In the genomic region with DNA sequence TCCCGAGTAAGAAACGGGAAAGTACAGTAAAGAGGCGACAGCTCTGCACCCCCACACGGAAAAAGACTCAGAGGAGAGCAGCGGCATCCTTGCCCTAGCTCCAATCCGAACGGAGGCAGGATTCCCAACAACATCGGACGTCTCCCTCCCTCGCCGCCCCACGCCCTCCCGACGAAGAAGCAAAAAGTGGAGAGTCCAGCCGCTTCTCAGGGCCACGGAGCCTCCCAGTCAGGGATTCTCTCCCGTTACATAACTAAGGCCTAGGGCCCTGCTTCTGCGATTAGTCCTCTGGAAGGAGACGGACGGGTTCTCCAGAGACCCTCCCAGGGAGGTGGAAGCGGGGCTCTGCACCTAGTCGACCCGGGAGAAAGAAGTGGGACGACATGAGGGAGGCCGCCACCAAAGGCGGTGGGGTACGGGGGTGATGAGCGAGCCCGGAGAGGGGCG, we compare ENCODE assay signal across 8 cellular contexts. TPM values are rescaled to one million over a fixed set of nuclear protein-coding genes. Genes with fewer than 3 reads are reported as not detected.
DNase-seq lines count a peak whose midpoint lies in the region; ATAC-seq and TF ChIP-seq lines count a peak whose summit lies in the region.

No MANE protein-coding gene starts in this region.

- ATAC-seq in GM19452 (IDR thresholded peaks at IDR 0.05; ENCODE audit: unreplicated experiment) (peak; percentile 31), HG03442 (IDR thresholded peaks at IDR 0.05; ENCODE audit: unreplicated experiment) (peak; percentile 36), right lobe of liver (peak; percentile 51 to 68 (median 57))

- H3K9me3 ChIP-seq in SK-N-SH (no peaks in the 10 kb centered on the region), right lobe of liver (no peaks in the 10 kb centered on the region)

- peak overlapping the region; percentile 84 for H3K9ac ChIP-seq in SK-N-SH

- CTCF ChIA-PET in SK-N-SH (lab: Yijun Ruan, JAX): interaction anchor here (0.8 kb wide), 1 partner anchor 26 kb away, joined by 3 read pairs; no protein-coding TSS in a partner anchor

- H3K9me2 ChIP-seq in SK-N-SH: no peaks in the 10 kb centered on the region

- no peak for TF ChIP-seq RAD21 in SK-N-SH (IDR thresholded peaks at IDR 0.05; ENCODE audit: low read length)

- H3K36me3 ChIP-seq in SK-N-SH (replicated peaks in 1 of 2; ENCODE audit: control insufficient read depth in 1 of 2, insufficient read depth in 2 of 2, low read length in 1 of 2): peaks cover 0 to 3% of the 10 kb centered on the region in 2 experiments
- no peaks in the 10 kb centered on the region for H3K36me3 ChIP-seq in right lobe of liver

- H3K27ac Mint-ChIP-seq in stimulated activated naive CD8-positive, alpha-beta T cell treated with anti-CD3 and anti-CD28 coated beads, Interleukin-15, Interleukin-2, amounts not matched to agents 100 ng/mL and 50 ng/mL, for 24 hours: peak overlapping the region; percentile 83

- POLR2A ChIA-PET in SK-N-SH (lab: Yijun Ruan, JAX): interaction anchor here (1.1 to 1.4 kb wide), 2 partner anchors 32 to 457 kb away, joined by 3 to 5 read pairs; a partner anchor contains a TSS

- 0 out of 2 replicates have a peak overlapping the region, but pooled peaks have one; percentile 33 for H2AFZ ChIP-seq in SK-N-SH (ENCODE audit: low read depth)

- H3K27ac ChIP-seq in SK-N-SH (ENCODE audit: low read depth in 2 of 2, low read length in 1 of 2): peak overlapping the region; percentile 83 to 86
- peak overlapping the region; percentile 4 to 97 (median 89) for H3K27ac ChIP-seq in dorsolateral prefrontal cortex
- H3K27ac ChIP-seq in right lobe of liver: peak overlapping the region; percentile 78 to 91 (median 89)

- no peak for TF ChIP-seq POLR2A in right lobe of liver (IDR thresholded peaks at IDR 0.05)

- peaks cover 49% of the 10 kb centered on the region for H3K4me1 Mint-ChIP-seq in stimulated activated naive CD8-positive, alpha-beta T cell treated with anti-CD3 and anti-CD28 coated beads, Interleukin-15, Interleukin-2, amounts not matched to agents 100 ng/mL and 50 ng/mL, for 24 hours (ENCODE audit: low read depth)

- H3K4me1 ChIP-seq in SK-N-SH (ENCODE audit: control insufficient read depth in 1 of 2, insufficient read depth in 2 of 2, low read depth in 1 of 2, low read length in 1 of 2): peaks cover 5 to 7% of the 10 kb centered on the region in 2 experiments; a peak in 3 of 4 replicates
- H3K4me1 ChIP-seq in right lobe of liver: peaks cover 0 to 16% (median 7%) of the 10 kb centered on the region in 4 donors

- no peak for TF ChIP-seq CTCF in SK-N-SH (IDR thresholded peaks at IDR 0.05)
- peak in 1 of 56 donors; percentile 25 for TF ChIP-seq CTCF in dorsolateral prefrontal cortex (IDR thresholded peaks at IDR 0.05 in 54 of 56, conservative IDR thresholded peaks at IDR 0.05 in 2 of 56; ENCODE audit: low read depth in 1 of 56, partially characterized antibody in 56 of 56)
- no peak for TF ChIP-seq CTCF in right lobe of liver (IDR thresholded peaks at IDR 0.05)

- TF ChIP-seq EP300 in SK-N-SH (IDR thresholded peaks at IDR 0.05; ENCODE audit: borderline replicate concordance in 1 of 2, low read depth in 1 of 2, low read length in 1 of 2): no peak

- DNase-seq in Daoy (ENCODE audit: low read depth) (peak; percentile 34), SK-N-SH (peak; percentile 61), dorsolateral prefrontal cortex (peak in 7 of 10 donors; percentile 19 to 62 (median 41)), right lobe of liver (peak; percentile 24 to 58 (median 51)), NCI-H2029 (lab: John Stamatoyannopoulos, UW) (no peak)

- WGBS in SK-N-SH (ENCODE audit: low lambda C conversion rate): 2% methylated on average over 27 of the region's 30 CpGs
- 0% methylated on average over 20 of the region's 30 CpGs for WGBS in right lobe of liver (ENCODE audit: insufficient coverage, low coverage, low lambda C conversion rate, missing lambda C conversion rate)

- peak overlapping the region; percentile 95 for H3K4me3 Mint-ChIP-seq in stimulated activated naive CD8-positive, alpha-beta T cell treated with anti-CD3 and anti-CD28 coated beads, Interleukin-15, Interleukin-2, amounts not matched to agents 100 ng/mL and 50 ng/mL, for 24 hours

- H3K36me3 Mint-ChIP-seq in stimulated activated naive CD8-positive, alpha-beta T cell treated with anti-CD3 and anti-CD28 coated beads, Interleukin-15, Interleukin-2, amounts not matched to agents 100 ng/mL and 50 ng/mL, for 24 hours (ENCODE audit: low read depth): no peaks in the 10 kb centered on the region

- no peaks in the 10 kb centered on the region for H3K27me3 Mint-ChIP-seq in stimulated activated naive CD8-positive, alpha-beta T cell treated with anti-CD3 and anti-CD28 coated beads, Interleukin-15, Interleukin-2, amounts not matched to agents 100 ng/mL and 50 ng/mL, for 24 hours

- no peaks in the 10 kb centered on the region for H3K27me3 ChIP-seq in SK-N-SH (ENCODE audit: insufficient read depth)
- no peaks in the 10 kb centered on the region for H3K27me3 ChIP-seq in dorsolateral prefrontal cortex
- H3K27me3 ChIP-seq in right lobe of liver: no peaks in the 10 kb centered on the region

- H3F3A ChIP-seq in SK-N-SH (replicated peaks; ENCODE audit: insufficient read depth): peaks cover 13% of the 10 kb centered on the region

- peaks cover 46% of the 10 kb centered on the region for H4K20me1 ChIP-seq in SK-N-SH (ENCODE audit: insufficient read depth)

- H3K4me3 ChIP-seq in SK-N-SH (ENCODE audit: low read depth in 2 of 2, low read length in 1 of 2) (peak overlapping the region; percentile 83 to 91), dorsolateral prefrontal cortex (peak overlapping the region; percentile 72 to 99 (median 95)), right lobe of liver (peak overlapping the region; percentile 96 to 98 (median 97))

- intact Hi-C loops in dorsolateral prefrontal cortex (cut with DNase I): loop anchor here in 1 of 2 donors (2.0 kb wide), 1 partner anchor 27 kb away; a partner anchor contains a TSS
- intact Hi-C loops in right lobe of liver (cut with DNase I): no loop called here

- H3K4me2 ChIP-seq in SK-N-SH: peak overlapping the region; percentile 81

- H3K9me3 Mint-ChIP-seq in stimulated activated naive CD8-positive, alpha-beta T cell treated with anti-CD3 and anti-CD28 coated beads, Interleukin-15, Interleukin-2, amounts not matched to agents 100 ng/mL and 50 ng/mL, for 24 hours: no peaks in the 10 kb centered on the region

- H3K79me2 ChIP-seq in SK-N-SH (ENCODE audit: insufficient read depth): peaks cover 53% of the 10 kb centered on the region

TF ChIP-seq in SK-N-SH, 30 proteins besides CTCF, POLR2A, EP300 and RAD21:
- TF ChIP-seq TAF1 (IDR thresholded peaks at IDR 0.05; ENCODE audit: borderline replicate concordance, low read depth, low read length): 0 out of 2 replicates have a peak, but pooled peaks have one; percentile 24
- TF ChIP-seq ELF1 (IDR thresholded peaks at IDR 0.05): no peak

RNA-seq across cellular contexts. Expression of a gene that starts 0.6 kb away (rescaled TPM):
- 160 and 173 TPM in 2 replicates for total RNA-seq in Daoy (2014; rRNA removed; shearing (Covaris generic))
- 42.8 and 45.4 TPM in 2 replicates for polyA plus RNA-seq in SK-N-SH (2012; rRNA removed)
- polyA plus RNA-seq in SK-N-SH (2012; cell fraction: cytosol; rRNA removed): 74.8 and 116 TPM in 2 replicates
- polyA plus RNA-seq in SK-N-SH (2012; cell fraction: nucleus; rRNA removed): 5.8 and 15.4 TPM in 2 replicates
- total RNA-seq in dorsolateral prefrontal cortex (100 to 1,000 TPM in 65 of 120 experiments, 10 to 100 TPM in 55; 58.1 to 144 (median 102) TPM), right lobe of liver (10 to 100 TPM; 43.3 to 70.8 (median 55.0) TPM)

RNA-seq across cellular contexts. Expression of a gene that starts 27.8 kb away (rescaled TPM):
- 200 and 296 TPM in 2 replicates for total RNA-seq in Daoy (2014; rRNA removed; shearing (Covaris generic))
- 37.4 and 46.3 TPM in 2 replicates for polyA plus RNA-seq in SK-N-SH (2012; rRNA removed)
- polyA plus RNA-seq in SK-N-SH (2012; cell fraction: cytosol; rRNA removed): 47.6 and 58.6 TPM in 2 replicates
- 61.9 and 76.4 TPM in 2 replicates for polyA plus RNA-seq in SK-N-SH (2012; cell fraction: nucleus; rRNA removed)
- total RNA-seq in dorsolateral prefrontal cortex (10 to 100 TPM; 25.6 to 69.7 (median 45.3) TPM), right lobe of liver (10 to 100 TPM; 16.4 to 37.8 (median 28.4) TPM)
